1 cellular context compared by ENCODE assay signal in the genomic region with DNA sequence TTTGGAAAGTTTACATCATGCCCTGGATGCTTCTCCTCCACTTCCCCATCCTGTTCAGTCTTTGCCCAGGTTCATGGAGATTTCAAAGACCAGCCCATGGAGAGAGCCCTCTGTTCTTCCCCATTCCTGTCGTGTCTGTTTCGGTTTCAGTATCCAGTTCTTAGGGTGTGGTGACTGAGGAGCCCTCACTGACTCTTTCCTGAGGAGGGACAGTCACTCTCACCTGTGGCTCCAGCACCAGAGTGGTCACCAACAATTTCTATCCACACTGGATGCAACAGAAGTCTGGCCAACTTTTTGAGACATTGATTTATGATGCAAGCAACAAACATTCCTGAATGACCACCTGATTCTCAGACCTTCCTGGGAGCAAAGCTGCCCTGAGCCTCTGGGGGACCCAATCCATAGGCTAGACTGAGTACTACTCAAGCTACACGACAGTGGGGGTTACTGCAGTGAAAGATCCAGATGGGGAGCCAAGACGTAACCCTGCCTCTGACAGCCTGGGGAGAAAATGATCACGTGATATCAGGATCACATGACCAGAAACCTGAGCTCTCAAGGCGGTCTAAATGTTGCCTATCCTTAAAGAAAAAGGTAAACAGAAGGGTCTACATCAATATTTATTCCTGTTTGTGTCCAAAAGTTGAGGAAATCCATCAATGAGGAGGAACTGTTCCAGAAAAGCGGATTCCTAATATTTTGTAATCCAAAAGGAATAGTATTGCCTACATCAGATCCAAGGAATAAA.
A peak's percentile ranks its signal among the peaks of the same experiment; 100 is the strongest.
TF ChIP-seq lines count a peak whose summit lies in the region.

No MANE protein-coding gene starts in this region.

TF ChIP-seq in GM12878, 131 proteins besides CTCF, POLR2A, EP300 and RAD21 (continued from another document and continues in another):
- TF ChIP-seq, protein P1, sequence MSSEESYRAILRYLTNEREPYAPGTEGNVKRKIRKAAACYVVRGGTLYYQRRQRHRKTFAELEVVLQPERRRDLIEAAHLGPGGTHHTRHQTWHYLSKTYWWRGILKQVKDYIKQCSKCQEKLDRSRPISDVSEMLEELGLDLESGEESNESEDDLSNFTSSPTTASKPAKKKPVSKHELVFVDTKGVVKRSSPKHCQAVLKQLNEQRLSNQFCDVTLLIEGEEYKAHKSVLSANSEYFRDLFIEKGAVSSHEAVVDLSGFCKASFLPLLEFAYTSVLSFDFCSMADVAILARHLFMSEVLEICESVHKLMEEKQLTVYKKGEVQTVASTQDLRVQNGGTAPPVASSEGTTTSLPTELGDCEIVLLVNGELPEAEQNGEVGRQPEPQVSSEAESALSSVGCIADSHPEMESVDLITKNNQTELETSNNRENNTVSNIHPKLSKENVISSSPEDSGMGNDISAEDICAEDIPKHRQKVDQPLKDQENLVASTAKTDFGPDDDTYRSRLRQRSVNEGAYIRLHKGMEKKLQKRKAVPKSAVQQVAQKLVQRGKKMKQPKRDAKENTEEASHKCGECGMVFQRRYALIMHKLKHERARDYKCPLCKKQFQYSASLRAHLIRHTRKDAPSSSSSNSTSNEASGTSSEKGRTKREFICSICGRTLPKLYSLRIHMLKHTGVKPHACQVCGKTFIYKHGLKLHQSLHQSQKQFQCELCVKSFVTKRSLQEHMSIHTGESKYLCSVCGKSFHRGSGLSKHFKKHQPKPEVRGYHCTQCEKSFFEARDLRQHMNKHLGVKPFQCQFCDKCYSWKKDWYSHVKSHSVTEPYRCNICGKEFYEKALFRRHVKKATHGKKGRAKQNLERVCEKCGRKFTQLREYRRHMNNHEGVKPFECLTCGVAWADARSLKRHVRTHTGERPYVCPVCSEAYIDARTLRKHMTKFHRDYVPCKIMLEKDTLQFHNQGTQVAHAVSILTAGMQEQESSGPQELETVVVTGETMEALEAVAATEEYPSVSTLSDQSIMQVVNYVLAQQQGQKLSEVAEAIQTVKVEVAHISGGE (CRISPR knock-in tag; IDR thresholded peaks at IDR 0.05) = peak; percentile 49
- TF ChIP-seq NBN (IDR thresholded peaks at IDR 0.05) (peak; percentile 50; the same call in 1 of the 2 replicates), YBX1 (IDR thresholded peaks at IDR 0.05) (no peak), NFIC (IDR thresholded peaks at IDR 0.05; ENCODE audit: low read depth, low read length) (peak; percentile 71), GATAD2B (conservative IDR thresholded peaks at IDR 0.05; ENCODE audit: low read depth) (0 out of 2 replicates have a peak, but pooled peaks have one; percentile 7), SUZ12 (IDR thresholded peaks at IDR 0.05; ENCODE audit: unreplicated experiment) (no peak), IKZF2 (IDR thresholded peaks at IDR 0.05) (peak in 1 of 2 experiments; percentile 31; a peak in 2 of 4 replicates), TCF12 (IDR thresholded peaks at IDR 0.05; ENCODE audit: low read depth, low read length) (no peak), NR2C2 (IDR thresholded peaks at IDR 0.05; ENCODE audit: borderline replicate concordance, control insufficient read depth, insufficient read length, low read depth) (no peak), POLR2AphosphoS5 (IDR thresholded peaks at IDR 0.05; ENCODE audit: low read length) (peak; percentile 61), STAT3 (IDR thresholded peaks at IDR 0.05; ENCODE audit: low read depth, low read length) (no peak), SIN3A (IDR thresholded peaks at IDR 0.05; ENCODE audit: low read depth, low read length) (peak; percentile 92), ZZZ3 (IDR thresholded peaks at IDR 0.05; ENCODE audit: control insufficient read depth, insufficient read length, low read depth) (no peak), SIX5 (IDR thresholded peaks at IDR 0.05; ENCODE audit: low read depth, low read length, severe bottlenecking) (no peak), RELA (IDR thresholded peaks at IDR 0.05; ENCODE audit: borderline replicate concordance, partially characterized antibody) (peak; percentile 12), SPI1 (IDR thresholded peaks at IDR 0.05; ENCODE audit: borderline replicate concordance, insufficient read depth, low read depth, low read length) (no peak), MXI1 (IDR thresholded peaks at IDR 0.05; ENCODE audit: low read depth, low read length) (peak; percentile 36; the same call in 1 of the 2 replicates), IKZF1 (conservative IDR thresholded peaks at IDR 0.05) (peak; percentile 62), PAX8 (IDR thresholded peaks at IDR 0.05) (no peak), BHLHE40 (IDR thresholded peaks at IDR 0.05; ENCODE audit: borderline replicate concordance in 1 of 2, low read depth in 2 of 2, low read length in 1 of 2) (peak; percentile 56 to 87; a peak in 3 of 4 replicates), RUNX3 (IDR thresholded peaks at IDR 0.05; ENCODE audit: low read length) (peak; percentile 11; the same call in 1 of the 2 replicates), EED (IDR thresholded peaks at IDR 0.05; ENCODE audit: low read depth) (no peak), ZNF24 (IDR thresholded peaks at IDR 0.05) (no peak), ZNF622 (IDR thresholded peaks at IDR 0.05) (no peak), MYB (IDR thresholded peaks at IDR 0.05; ENCODE audit: borderline replicate concordance, low read depth, low read length) (no peak), FOS (IDR thresholded peaks at IDR 0.05; ENCODE audit: borderline replicate concordance, extremely low read depth, insufficient read length) (peak; percentile 13), RBBP5 (conservative IDR thresholded peaks at IDR 0.05) (no peak)
- TF ChIP-seq, protein P2, sequence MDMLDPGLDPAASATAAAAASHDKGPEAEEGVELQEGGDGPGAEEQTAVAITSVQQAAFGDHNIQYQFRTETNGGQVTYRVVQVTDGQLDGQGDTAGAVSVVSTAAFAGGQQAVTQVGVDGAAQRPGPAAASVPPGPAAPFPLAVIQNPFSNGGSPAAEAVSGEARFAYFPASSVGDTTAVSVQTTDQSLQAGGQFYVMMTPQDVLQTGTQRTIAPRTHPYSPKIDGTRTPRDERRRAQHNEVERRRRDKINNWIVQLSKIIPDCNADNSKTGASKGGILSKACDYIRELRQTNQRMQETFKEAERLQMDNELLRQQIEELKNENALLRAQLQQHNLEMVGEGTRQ (IDR thresholded peaks at IDR 0.05; ENCODE audit: borderline replicate concordance, low read depth, low read length) = peak; percentile 96
- TF ChIP-seq, protein P3, sequence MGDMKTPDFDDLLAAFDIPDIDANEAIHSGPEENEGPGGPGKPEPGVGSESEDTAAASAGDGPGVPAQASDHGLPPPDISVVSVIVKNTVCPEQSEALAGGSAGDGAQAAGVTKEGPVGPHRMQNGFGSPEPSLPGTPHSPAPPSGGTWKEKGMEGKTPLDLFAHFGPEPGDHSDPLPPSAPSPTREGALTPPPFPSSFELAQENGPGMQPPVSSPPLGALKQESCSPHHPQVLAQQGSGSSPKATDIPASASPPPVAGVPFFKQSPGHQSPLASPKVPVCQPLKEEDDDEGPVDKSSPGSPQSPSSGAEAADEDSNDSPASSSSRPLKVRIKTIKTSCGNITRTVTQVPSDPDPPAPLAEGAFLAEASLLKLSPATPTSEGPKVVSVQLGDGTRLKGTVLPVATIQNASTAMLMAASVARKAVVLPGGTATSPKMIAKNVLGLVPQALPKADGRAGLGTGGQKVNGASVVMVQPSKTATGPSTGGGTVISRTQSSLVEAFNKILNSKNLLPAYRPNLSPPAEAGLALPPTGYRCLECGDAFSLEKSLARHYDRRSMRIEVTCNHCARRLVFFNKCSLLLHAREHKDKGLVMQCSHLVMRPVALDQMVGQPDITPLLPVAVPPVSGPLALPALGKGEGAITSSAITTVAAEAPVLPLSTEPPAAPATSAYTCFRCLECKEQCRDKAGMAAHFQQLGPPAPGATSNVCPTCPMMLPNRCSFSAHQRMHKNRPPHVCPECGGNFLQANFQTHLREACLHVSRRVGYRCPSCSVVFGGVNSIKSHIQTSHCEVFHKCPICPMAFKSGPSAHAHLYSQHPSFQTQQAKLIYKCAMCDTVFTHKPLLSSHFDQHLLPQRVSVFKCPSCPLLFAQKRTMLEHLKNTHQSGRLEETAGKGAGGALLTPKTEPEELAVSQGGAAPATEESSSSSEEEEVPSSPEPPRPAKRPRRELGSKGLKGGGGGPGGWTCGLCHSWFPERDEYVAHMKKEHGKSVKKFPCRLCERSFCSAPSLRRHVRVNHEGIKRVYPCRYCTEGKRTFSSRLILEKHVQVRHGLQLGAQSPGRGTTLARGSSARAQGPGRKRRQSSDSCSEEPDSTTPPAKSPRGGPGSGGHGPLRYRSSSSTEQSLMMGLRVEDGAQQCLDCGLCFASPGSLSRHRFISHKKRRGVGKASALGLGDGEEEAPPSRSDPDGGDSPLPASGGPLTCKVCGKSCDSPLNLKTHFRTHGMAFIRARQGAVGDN (IDR thresholded peaks at IDR 0.05) = peak; percentile 49; the same call in 1 of the 2 replicates
- TF ChIP-seq, protein P4, sequence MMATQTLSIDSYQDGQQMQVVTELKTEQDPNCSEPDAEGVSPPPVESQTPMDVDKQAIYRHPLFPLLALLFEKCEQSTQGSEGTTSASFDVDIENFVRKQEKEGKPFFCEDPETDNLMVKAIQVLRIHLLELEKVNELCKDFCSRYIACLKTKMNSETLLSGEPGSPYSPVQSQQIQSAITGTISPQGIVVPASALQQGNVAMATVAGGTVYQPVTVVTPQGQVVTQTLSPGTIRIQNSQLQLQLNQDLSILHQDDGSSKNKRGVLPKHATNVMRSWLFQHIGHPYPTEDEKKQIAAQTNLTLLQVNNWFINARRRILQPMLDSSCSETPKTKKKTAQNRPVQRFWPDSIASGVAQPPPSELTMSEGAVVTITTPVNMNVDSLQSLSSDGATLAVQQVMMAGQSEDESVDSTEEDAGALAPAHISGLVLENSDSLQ (IDR thresholded peaks at IDR 0.05) = peak; percentile 69
- TF ChIP-seq, protein P5, sequence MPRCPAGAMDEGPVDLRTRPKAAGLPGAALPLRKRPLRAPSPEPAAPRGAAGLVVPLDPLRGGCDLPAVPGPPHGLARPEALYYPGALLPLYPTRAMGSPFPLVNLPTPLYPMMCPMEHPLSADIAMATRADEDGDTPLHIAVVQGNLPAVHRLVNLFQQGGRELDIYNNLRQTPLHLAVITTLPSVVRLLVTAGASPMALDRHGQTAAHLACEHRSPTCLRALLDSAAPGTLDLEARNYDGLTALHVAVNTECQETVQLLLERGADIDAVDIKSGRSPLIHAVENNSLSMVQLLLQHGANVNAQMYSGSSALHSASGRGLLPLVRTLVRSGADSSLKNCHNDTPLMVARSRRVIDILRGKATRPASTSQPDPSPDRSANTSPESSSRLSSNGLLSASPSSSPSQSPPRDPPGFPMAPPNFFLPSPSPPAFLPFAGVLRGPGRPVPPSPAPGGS (IDR thresholded peaks at IDR 0.05; ENCODE audit: borderline replicate concordance, insufficient read depth, low read depth, low read length, poor library complexity, severe bottlenecking) = no peak
- TF ChIP-seq, protein P6, sequence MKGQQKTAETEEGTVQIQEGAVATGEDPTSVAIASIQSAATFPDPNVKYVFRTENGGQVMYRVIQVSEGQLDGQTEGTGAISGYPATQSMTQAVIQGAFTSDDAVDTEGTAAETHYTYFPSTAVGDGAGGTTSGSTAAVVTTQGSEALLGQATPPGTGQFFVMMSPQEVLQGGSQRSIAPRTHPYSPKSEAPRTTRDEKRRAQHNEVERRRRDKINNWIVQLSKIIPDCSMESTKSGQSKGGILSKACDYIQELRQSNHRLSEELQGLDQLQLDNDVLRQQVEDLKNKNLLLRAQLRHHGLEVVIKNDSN (IDR thresholded peaks at IDR 0.05; ENCODE audit: borderline replicate concordance, extremely low read length, insufficient read depth, low read depth, low read length) = peak; percentile 86
- TF ChIP-seq, protein P7, sequence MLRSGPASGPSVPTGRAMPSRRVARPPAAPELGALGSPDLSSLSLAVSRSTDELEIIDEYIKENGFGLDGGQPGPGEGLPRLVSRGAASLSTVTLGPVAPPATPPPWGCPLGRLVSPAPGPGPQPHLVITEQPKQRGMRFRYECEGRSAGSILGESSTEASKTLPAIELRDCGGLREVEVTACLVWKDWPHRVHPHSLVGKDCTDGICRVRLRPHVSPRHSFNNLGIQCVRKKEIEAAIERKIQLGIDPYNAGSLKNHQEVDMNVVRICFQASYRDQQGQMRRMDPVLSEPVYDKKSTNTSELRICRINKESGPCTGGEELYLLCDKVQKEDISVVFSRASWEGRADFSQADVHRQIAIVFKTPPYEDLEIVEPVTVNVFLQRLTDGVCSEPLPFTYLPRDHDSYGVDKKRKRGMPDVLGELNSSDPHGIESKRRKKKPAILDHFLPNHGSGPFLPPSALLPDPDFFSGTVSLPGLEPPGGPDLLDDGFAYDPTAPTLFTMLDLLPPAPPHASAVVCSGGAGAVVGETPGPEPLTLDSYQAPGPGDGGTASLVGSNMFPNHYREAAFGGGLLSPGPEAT (IDR thresholded peaks at IDR 0.05; ENCODE audit: low read depth) = peak; percentile 98
- TF ChIP-seq, protein P8, sequence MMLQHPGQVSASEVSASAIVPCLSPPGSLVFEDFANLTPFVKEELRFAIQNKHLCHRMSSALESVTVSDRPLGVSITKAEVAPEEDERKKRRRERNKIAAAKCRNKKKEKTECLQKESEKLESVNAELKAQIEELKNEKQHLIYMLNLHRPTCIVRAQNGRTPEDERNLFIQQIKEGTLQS (IDR thresholded peaks at IDR 0.05; ENCODE audit: borderline replicate concordance, extremely low read depth, low read depth, low read length) = peak; percentile 85
- TF ChIP-seq, protein P9, sequence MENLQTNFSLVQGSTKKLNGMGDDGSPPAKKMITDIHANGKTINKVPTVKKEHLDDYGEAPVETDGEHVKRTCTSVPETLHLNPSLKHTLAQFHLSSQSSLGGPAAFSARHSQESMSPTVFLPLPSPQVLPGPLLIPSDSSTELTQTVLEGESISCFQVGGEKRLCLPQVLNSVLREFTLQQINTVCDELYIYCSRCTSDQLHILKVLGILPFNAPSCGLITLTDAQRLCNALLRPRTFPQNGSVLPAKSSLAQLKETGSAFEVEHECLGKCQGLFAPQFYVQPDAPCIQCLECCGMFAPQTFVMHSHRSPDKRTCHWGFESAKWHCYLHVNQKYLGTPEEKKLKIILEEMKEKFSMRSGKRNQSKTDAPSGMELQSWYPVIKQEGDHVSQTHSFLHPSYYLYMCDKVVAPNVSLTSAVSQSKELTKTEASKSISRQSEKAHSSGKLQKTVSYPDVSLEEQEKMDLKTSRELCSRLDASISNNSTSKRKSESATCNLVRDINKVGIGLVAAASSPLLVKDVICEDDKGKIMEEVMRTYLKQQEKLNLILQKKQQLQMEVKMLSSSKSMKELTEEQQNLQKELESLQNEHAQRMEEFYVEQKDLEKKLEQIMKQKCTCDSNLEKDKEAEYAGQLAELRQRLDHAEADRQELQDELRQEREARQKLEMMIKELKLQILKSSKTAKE (IDR thresholded peaks at IDR 0.05; ENCODE audit: low read depth, poor library complexity, severe bottlenecking) = peak; percentile 12
